2 cellular contexts compared by ENCODE assay signal in genomic region chr9:136674786-136675349, GRCh38.
A peak's percentile ranks its signal among the peaks of the same experiment; 100 is the strongest.
TF ChIP-seq lines count a peak whose summit lies in the region.

No MANE protein-coding gene starts in this region.

TF ChIP-seq in K562, 482 proteins besides CTCF, POLR2A, EP300 and RAD21 (continues in another document):
- peak; percentile 96 for TF ChIP-seq ESRRA (IDR thresholded peaks at IDR 0.05; ENCODE audit: borderline replicate concordance, low read depth)
- TF ChIP-seq LEF1 (IDR thresholded peaks at IDR 0.05), result no peak
- peak; percentile 13; the same call in 1 of the 2 replicates for TF ChIP-seq TAF15 (IDR thresholded peaks at IDR 0.05; ENCODE audit: low read depth, low read length)
- TF ChIP-seq, protein P1, sequence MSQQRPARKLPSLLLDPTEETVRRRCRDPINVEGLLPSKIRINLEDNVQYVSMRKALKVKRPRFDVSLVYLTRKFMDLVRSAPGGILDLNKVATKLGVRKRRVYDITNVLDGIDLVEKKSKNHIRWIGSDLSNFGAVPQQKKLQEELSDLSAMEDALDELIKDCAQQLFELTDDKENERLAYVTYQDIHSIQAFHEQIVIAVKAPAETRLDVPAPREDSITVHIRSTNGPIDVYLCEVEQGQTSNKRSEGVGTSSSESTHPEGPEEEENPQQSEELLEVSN (IDR thresholded peaks at IDR 0.05; ENCODE audit: borderline replicate concordance in 1 of 2, extremely low read depth in 1 of 2, insufficient read depth in 1 of 2, insufficient read length in 1 of 2, low read depth in 1 of 2, low read length in 1 of 2, poor library complexity in 1 of 2, severe bottlenecking in 1 of 2), result peak in 1 of 2 experiments; percentile 55
- TF ChIP-seq KLF16 (IDR thresholded peaks at IDR 0.05), result no peak
- TF ChIP-seq NR2C2 (CRISPR knock-in tag; IDR thresholded peaks at IDR 0.05), result no peak
- 0 out of 2 replicates have a peak, but pooled peaks have one; percentile 27 for TF ChIP-seq NR2C2 (tag; IDR thresholded peaks at IDR 0.05)
- TF ChIP-seq POLR2G (IDR thresholded peaks at IDR 0.05; ENCODE audit: low read depth, low read length), result peak; percentile 35
- 0 out of 2 replicates have a peak, but pooled peaks have one; percentile 7 for TF ChIP-seq USF2 (CRISPR knock-in tag; IDR thresholded peaks at IDR 0.05)
- TF ChIP-seq KDM5B (IDR thresholded peaks at IDR 0.05; ENCODE audit: insufficient replicate concordance, low read depth, low read length), result peak; percentile 31
- TF ChIP-seq SMARCB1 (IDR thresholded peaks at IDR 0.05; ENCODE audit: insufficient read length, low read depth), result no peak
- peak; percentile 91 for TF ChIP-seq HNRNPUL1 (IDR thresholded peaks at IDR 0.05; ENCODE audit: low read length)
- peak; percentile 65 for TF ChIP-seq CTBP1 (IDR thresholded peaks at IDR 0.05; ENCODE audit: borderline replicate concordance)
- peak; percentile 13 for TF ChIP-seq ZFP36 (IDR thresholded peaks at IDR 0.05; ENCODE audit: low read depth, low read length, partially characterized antibody)
- TF ChIP-seq L3MBTL2 (IDR thresholded peaks at IDR 0.05), result peak; percentile 75
- peak; percentile 35; the same call in 1 of the 2 replicates for TF ChIP-seq ZBTB7A (IDR thresholded peaks at IDR 0.05; ENCODE audit: borderline replicate concordance, control insufficient read depth, low read depth, low read length)
- no peak; the same call in 1 of the 2 replicates for TF ChIP-seq TCF3 (CRISPR knock-in tag; IDR thresholded peaks at IDR 0.05)
- TF ChIP-seq, protein P2, sequence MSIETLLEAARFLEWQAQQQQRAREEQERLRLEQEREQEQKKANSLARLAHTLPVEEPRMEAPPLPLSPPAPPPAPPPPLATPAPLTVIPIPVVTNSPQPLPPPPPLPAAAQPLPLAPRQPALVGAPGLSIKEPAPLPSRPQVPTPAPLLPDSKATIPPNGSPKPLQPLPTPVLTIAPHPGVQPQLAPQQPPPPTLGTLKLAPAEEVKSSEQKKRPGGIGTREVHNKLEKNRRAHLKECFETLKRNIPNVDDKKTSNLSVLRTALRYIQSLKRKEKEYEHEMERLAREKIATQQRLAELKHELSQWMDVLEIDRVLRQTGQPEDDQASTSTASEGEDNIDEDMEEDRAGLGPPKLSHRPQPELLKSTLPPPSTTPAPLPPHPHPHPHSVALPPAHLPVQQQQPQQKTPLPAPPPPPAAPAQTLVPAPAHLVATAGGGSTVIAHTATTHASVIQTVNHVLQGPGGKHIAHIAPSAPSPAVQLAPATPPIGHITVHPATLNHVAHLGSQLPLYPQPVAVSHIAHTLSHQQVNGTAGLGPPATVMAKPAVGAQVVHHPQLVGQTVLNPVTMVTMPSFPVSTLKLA (conservative IDR thresholded peaks at IDR 0.05), result peak in 1 of 2 experiments; percentile 55; a peak in 2 of 4 replicates
- TF ChIP-seq, protein P3, sequence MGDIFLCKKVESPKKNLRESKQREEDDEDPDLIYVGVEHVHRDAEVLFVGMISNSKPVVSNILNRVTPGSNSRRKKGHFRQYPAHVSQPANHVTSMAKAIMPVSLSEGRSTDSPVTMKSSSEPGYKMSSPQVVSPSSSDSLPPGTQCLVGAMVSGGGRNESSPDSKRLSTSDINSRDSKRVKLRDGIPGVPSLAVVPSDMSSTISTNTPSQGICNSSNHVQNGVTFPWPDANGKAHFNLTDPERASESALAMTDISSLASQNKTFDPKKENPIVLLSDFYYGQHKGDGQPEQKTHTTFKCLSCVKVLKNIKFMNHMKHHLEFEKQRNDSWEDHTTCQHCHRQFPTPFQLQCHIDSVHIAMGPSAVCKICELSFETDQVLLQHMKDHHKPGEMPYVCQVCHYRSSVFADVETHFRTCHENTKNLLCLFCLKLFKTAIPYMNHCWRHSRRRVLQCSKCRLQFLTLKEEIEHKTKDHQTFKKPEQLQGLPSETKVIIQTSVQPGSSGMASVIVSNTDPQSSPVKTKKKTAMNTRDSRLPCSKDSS (IDR thresholded peaks at IDR 0.05; ENCODE audit: low read depth, partially characterized antibody), result no peak
- TF ChIP-seq ZNF174 (CRISPR knock-in tag; IDR thresholded peaks at IDR 0.05), result no peak
- TF ChIP-seq SMAD2 (IDR thresholded peaks at IDR 0.05; ENCODE audit: low read depth, low read length), result no peak
- TF ChIP-seq RBFOX2 (IDR thresholded peaks at IDR 0.05; ENCODE audit: low read depth, low read length), result peak; percentile 34
- peak; percentile 5; the same call in 1 of the 2 replicates for TF ChIP-seq CBFA2T3 (IDR thresholded peaks at IDR 0.05)
- peak; percentile 73 for TF ChIP-seq EGR1 (conservative IDR thresholded peaks at IDR 0.05)
- TF ChIP-seq TBL1XR1 (IDR thresholded peaks at IDR 0.05; ENCODE audit: low read length in 2 of 2), result 0 out of 4 replicates have a peak, but pooled peaks of 1 of the 2 experiments have one; percentile 13
- no peak for TF ChIP-seq POLR2H (tag; IDR thresholded peaks at IDR 0.05; ENCODE audit: low read depth)
- no peak for TF ChIP-seq ZC3H11A (IDR thresholded peaks at IDR 0.05; ENCODE audit: low read depth, low read length)
- TF ChIP-seq ZEB2 (IDR thresholded peaks at IDR 0.05), result peak; percentile 70; the same call in 1 of the 2 replicates
- no peak for TF ChIP-seq GTF2B (IDR thresholded peaks at IDR 0.05; ENCODE audit: extremely low read depth, insufficient read length)
- TF ChIP-seq NR2C1 (IDR thresholded peaks at IDR 0.05), result no peak
- TF ChIP-seq NR2C1 (tag; IDR thresholded peaks at IDR 0.05), result 0 out of 2 replicates have a peak, but pooled peaks have one; percentile 21
- peak; percentile 51 for TF ChIP-seq BHLHE40 (IDR thresholded peaks at IDR 0.05; ENCODE audit: low read length)

TF ChIP-seq in GM23338, 12 proteins besides CTCF, POLR2A, EP300 and RAD21:
- TF ChIP-seq JUNB (IDR thresholded peaks at IDR 0.05; ENCODE audit: unreplicated experiment), result no peak
- TF ChIP-seq REST (IDR thresholded peaks at IDR 0.05; ENCODE audit: unreplicated experiment), result no peak
- no peak for TF ChIP-seq EZH2phosphoT487 (IDR thresholded peaks at IDR 0.05; ENCODE audit: unreplicated experiment)
- TF ChIP-seq NANOG (IDR thresholded peaks at IDR 0.05; ENCODE audit: borderline replicate concordance), result no peak
- no peak for TF ChIP-seq EZH2 (IDR thresholded peaks at IDR 0.05; ENCODE audit: low read depth, unreplicated experiment)
- TF ChIP-seq STAT1 (IDR thresholded peaks at IDR 0.05; ENCODE audit: unreplicated experiment), result no peak
